ENCODE assay signal across 10 cellular contexts in the genomic region with DNA sequence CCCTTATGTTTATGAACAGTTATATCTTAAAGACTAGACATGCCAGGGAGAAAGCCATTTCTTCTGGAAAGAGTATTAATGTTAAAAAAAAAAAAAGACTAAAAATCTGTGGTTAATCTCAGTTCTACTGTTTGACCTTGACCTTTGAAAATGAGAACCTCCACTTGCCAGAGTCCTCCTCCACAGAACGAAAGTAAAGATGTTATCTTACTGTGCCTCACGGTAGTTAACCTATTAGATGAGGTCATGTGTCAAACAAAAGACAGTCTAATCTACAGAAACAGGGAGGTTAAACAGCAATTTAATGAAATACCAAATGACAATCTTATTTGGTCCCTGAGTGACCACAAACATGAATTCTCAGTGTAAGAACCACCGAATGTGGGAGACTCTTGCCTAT. TPM values are rescaled to one million over a fixed set of nuclear protein-coding genes. Genes with fewer than 3 reads are reported as not detected.
DNase-seq lines count a peak whose midpoint lies in the region; ATAC-seq, FAIRE-seq and TF ChIP-seq lines count a peak whose summit lies in the region.
"Had no signal": no experiment of that assay in that cellular context is flagged by ENCODE, and none has a peak within 500 bp of the region (broad histone marks: within the 10 kb centered on the region; RNA-seq: fewer than 3 reads in every experiment).

No MANE protein-coding gene starts in this region.

- H3K36me3 Mint-ChIP-seq in activated CD8-positive, alpha-beta memory T cell treated with anti-CD3 and anti-CD28 coated beads, Interleukin-2, amount 10 ng/mL, durations not matched to agents 7 days and 5 days = no peaks in the 10 kb centered on the region
- H3K36me3 Mint-ChIP-seq in stimulated activated memory B cell treated with anti-CD40 and anti-IgM and Interleukin-4, amounts not matched to agents 10 μg/mL and 1 μg/mL and 100 μg/mL, for 72 hours = no peaks in the 10 kb centered on the region

- no peak for FAIRE-seq in frontal cortex (lab: Jason Lieb, UNC)

- no peaks in the 10 kb centered on the region for H3K27me3 ChIP-seq in ovary

- H3K27ac ChIP-seq in ovary = no peak overlapping the region

- TF ChIP-seq POLR2A in ovary (IDR thresholded peaks at IDR 0.05) = no peak

- no peak for TF ChIP-seq CTCF in ovary (IDR thresholded peaks at IDR 0.05)

- H3K4me1 ChIP-seq in ovary (ENCODE audit: insufficient read depth) = no peaks in the 10 kb centered on the region

- H3K4me3 ChIP-seq in ovary = no peak overlapping the region

- peak; percentile 75 for ATAC-seq in activated CD8-positive, alpha-beta memory T cell treated with anti-CD3 and anti-CD28 coated beads, Interleukin-2, amount 10 ng/mL, durations not matched to agents 7 days and 5 days
- ATAC-seq in HG02852 (IDR thresholded peaks at IDR 0.05; ENCODE audit: unreplicated experiment) = peak; percentile 73
- ATAC-seq in stimulated activated memory B cell treated with anti-CD40 and anti-IgM and Interleukin-4, amounts not matched to agents 10 μg/mL and 1 μg/mL and 100 μg/mL, for 72 hours = peak; percentile 82

- no peaks in the 10 kb centered on the region for H3K27me3 Mint-ChIP-seq in activated CD8-positive, alpha-beta memory T cell treated with anti-CD3 and anti-CD28 coated beads, Interleukin-2, amount 10 ng/mL, durations not matched to agents 7 days and 5 days
- no peaks in the 10 kb centered on the region for H3K27me3 Mint-ChIP-seq in stimulated activated memory B cell treated with anti-CD40 and anti-IgM and Interleukin-4, amounts not matched to agents 10 μg/mL and 1 μg/mL and 100 μg/mL, for 72 hours

- CTCF ChIA-PET in activated CD8-positive, alpha-beta memory T cell treated with anti-CD3 and anti-CD28 coated beads, Interleukin-2, amount 10 ng/mL, durations not matched to agents 7 days and 5 days (lab: Charles Lee) = interaction anchor here (0.9 to 10.7 kb wide), 25 partner anchors 15 to 431 kb away, joined by 3 to 234 read pairs (median 6); a partner anchor contains a TSS

- intact Hi-C loops in ovary (cut with DNase I) = loop anchor here in 2 of 4 donors (10.0 kb wide), 2 partner anchors 308 to 408 kb away; a partner anchor contains a TSS

- H3K36me3 ChIP-seq in ovary = no peaks in the 10 kb centered on the region

- H3K4me1 Mint-ChIP-seq in activated CD8-positive, alpha-beta memory T cell treated with anti-CD3 and anti-CD28 coated beads, Interleukin-2, amount 10 ng/mL, durations not matched to agents 7 days and 5 days = peaks cover 70% of the 10 kb centered on the region
- H3K4me1 Mint-ChIP-seq in stimulated activated memory B cell treated with anti-CD40 and anti-IgM and Interleukin-4, amounts not matched to agents 10 μg/mL and 1 μg/mL and 100 μg/mL, for 72 hours = peaks cover 59% of the 10 kb centered on the region

- peak; percentile 45 for DNase-seq in activated CD8-positive, alpha-beta memory T cell treated with anti-CD3 and anti-CD28 coated beads, Interleukin-2, amount 10 ng/mL, durations not matched to agents 7 days and 5 days
- no peak for DNase-seq in activated CD8-positive, alpha-beta memory T cell treated with anti-CD3 and anti-CD28 coated beads, Interleukin-2, amount 50 U/mL, for 4 hours
- peak; percentile 18 for DNase-seq in SK-N-DZ (ENCODE audit: low spot score)
- DNase-seq in ovary = no peak
- no peak for DNase-seq in epidermal melanocyte (ENCODE audit: insufficient read length, low spot score)
- DNase-seq in frontal cortex (ENCODE audit: low spot score in 2 of 2) = no peak
- DNase-seq: NCI-H1092 treated with DMSO at 0.1 percent for 48 hours; stimulated activated CD4-positive, alpha-beta T cell treated with anti-CD3 and anti-CD28 coated beads, Interleukin-15, amount 100 ng/mL, for 24 hours had no signal

- H3K9me3 Mint-ChIP-seq in activated CD8-positive, alpha-beta memory T cell treated with anti-CD3 and anti-CD28 coated beads, Interleukin-2, amount 10 ng/mL, durations not matched to agents 7 days and 5 days (ENCODE audit: low read depth) = no peaks in the 10 kb centered on the region
- no peaks in the 10 kb centered on the region for H3K9me3 Mint-ChIP-seq in stimulated activated memory B cell treated with anti-CD40 and anti-IgM and Interleukin-4, amounts not matched to agents 10 μg/mL and 1 μg/mL and 100 μg/mL, for 72 hours

- 15 to 22% (median 17%) methylated on average over 3 of the region's 3 CpGs for WGBS in ovary, 3 donors

- H3K27ac Mint-ChIP-seq in activated CD8-positive, alpha-beta memory T cell treated with anti-CD3 and anti-CD28 coated beads, Interleukin-2, amount 10 ng/mL, durations not matched to agents 7 days and 5 days = peak overlapping the region; percentile 95
- peak overlapping the region; percentile 100 for H3K27ac Mint-ChIP-seq in stimulated activated memory B cell treated with anti-CD40 and anti-IgM and Interleukin-4, amounts not matched to agents 10 μg/mL and 1 μg/mL and 100 μg/mL, for 72 hours

- TF ChIP-seq EP300 in ovary (IDR thresholded peaks at IDR 0.05) = no peak

- H3K9me3 ChIP-seq in ovary = no peaks in the 10 kb centered on the region

- peak overlapping the region; percentile 56 for H3K4me3 Mint-ChIP-seq in activated CD8-positive, alpha-beta memory T cell treated with anti-CD3 and anti-CD28 coated beads, Interleukin-2, amount 10 ng/mL, durations not matched to agents 7 days and 5 days
- H3K4me3 Mint-ChIP-seq in stimulated activated memory B cell treated with anti-CD40 and anti-IgM and Interleukin-4, amounts not matched to agents 10 μg/mL and 1 μg/mL and 100 μg/mL, for 72 hours = peak overlapping the region; percentile 76

RNA-seq across cellular contexts. Expression of a gene that starts 51.2 kb away (rescaled TPM):
- total RNA-seq in activated CD8-positive, alpha-beta memory T cell treated with anti-CD3 and anti-CD28 coated beads, Interleukin-2, amount 10 ng/mL, durations not matched to agents 7 days and 5 days = under 1 TPM; 0.28 to 0.29 TPM
- not detected in 2 replicates for polyA plus RNA-seq in SK-N-DZ (2014; cell fraction: cytosol; rRNA removed)
- polyA plus RNA-seq in SK-N-DZ (2014; cell fraction: nucleus; rRNA removed) = not detected in 2 replicates
- total RNA-seq in ovary (under 1 TPM in 3 of 7 donors, not detected in 4; 0.10 to 0.34 (median 0.10) TPM), frontal cortex (not detected)
- polyA plus RNA-seq in ovary = under 1 TPM in 1 of 2 donors, not detected in 1; 0.50 TPM

RNA-seq across cellular contexts. Expression of a gene that starts 57.5 kb away (rescaled TPM):
- total RNA-seq in activated CD8-positive, alpha-beta memory T cell treated with anti-CD3 and anti-CD28 coated beads, Interleukin-2, amount 10 ng/mL, durations not matched to agents 7 days and 5 days = 10 to 100 TPM in 1 of 2 experiments, 1 to 10 TPM in 1; 6.8 to 14.8 TPM
- polyA plus RNA-seq in SK-N-DZ (2014; cell fraction: cytosol; rRNA removed) = not detected in 2 replicates
- not detected in 2 replicates for polyA plus RNA-seq in SK-N-DZ (2014; cell fraction: nucleus; rRNA removed)
- under 1 TPM in 6 of 7 donors, not detected in 1; 0.20 to 0.50 (median 0.43) TPM for total RNA-seq in ovary
- polyA plus RNA-seq in ovary = 1 to 10 TPM in 1 of 2 donors, under 1 TPM in 1; 0.24 to 3.3 TPM
- 3.7 TPM for total RNA-seq in frontal cortex

Comparison
In these comparisons a context has a peak if more than half of its experiments do, and no peak if none do; other contexts are left out.
1. DNase-seq: peak in activated CD8-positive, alpha-beta memory T cell treated with anti-CD3 and anti-CD28 coated beads, Interleukin-2, amount 10 ng/mL, durations not matched to agents 7 days and 5 days (single experiment) and SK-N-DZ (single experiment); none in activated CD8-positive, alpha-beta memory T cell treated with anti-CD3 and anti-CD28 coated beads, Interleukin-2, amount 50 U/mL, for 4 hours (single experiment), ovary (0 of 5), epidermal melanocyte (single experiment) and frontal cortex (0 of 2).
2. Peak in every context shown above with its lines, with median percentiles within 50 percentile points of each other: ATAC-seq.